8 cellular contexts compared by ENCODE assay signal in the genomic region with DNA sequence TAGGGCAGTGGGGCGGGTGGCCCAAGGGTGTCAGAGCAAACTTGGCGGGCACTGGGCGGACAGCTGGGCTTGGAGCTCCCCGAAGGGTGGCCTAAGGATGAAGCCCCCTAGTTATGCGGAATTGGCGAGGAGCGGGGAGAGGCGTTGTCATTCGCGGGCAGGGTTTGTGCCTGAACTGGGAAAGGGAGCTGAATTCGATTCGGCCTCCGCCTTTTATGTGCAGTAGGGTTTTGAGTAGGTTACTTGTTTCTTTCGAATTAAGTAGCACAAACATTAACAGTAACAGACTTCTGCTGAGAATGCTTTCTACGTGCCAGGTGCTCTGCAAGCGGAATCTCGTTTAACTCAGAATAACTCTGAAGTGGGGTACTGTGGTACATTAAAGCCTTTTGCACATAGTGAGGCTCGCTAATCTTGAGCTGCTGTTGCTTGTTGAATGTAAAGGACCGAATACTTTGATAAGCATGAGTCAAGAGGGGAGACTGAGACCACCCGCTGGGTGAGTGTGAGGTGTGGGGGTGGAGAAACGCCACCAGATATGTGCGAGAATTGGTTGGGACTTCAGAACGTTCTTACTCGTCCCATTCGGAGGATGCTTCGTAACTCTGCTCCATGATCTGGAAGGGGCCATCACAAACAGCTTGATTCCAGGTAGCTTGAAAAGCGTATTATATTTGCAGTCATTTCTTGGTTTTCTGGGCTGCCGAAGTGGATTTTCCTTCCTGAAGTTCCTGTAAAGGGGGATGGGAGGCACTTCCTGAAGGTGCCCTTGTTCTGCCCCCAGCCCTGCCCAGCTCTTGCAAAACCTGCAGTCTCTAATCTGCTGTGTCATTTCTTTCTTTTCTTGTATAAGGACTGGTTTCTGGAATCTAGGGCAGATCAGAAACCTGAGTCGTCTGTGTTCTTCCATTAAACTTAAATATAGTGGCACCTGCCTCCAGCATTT. TPM values are rescaled to one million over a fixed set of nuclear protein-coding genes. Genes with fewer than 3 reads are reported as not detected.
DNase-seq lines count a peak whose midpoint lies in the region; ATAC-seq, FAIRE-seq and TF ChIP-seq lines count a peak whose summit lies in the region.

No MANE protein-coding gene starts in this region.

- peaks cover 28% of the 10 kb centered on the region for H3K79me2 ChIP-seq in HepG2 (ENCODE audit: insufficient read depth, low read length)

- BruUV-seq in HepG2 (replicated peaks; lab: Mats Ljungman, UMichigan), result TSS peak; percentile 79

- H3K9ac ChIP-seq in HepG2 (ENCODE audit: insufficient read depth, low read depth, low read length), result peak overlapping the region; percentile 98

- H3K36me3 ChIP-seq in HepG2 (replicated peaks in 1 of 2; ENCODE audit: control insufficient read depth in 1 of 2, insufficient read depth in 2 of 2, low read length in 2 of 2), result peaks cover 10 to 33% of the 10 kb centered on the region in 2 experiments
- peaks cover 3 to 37% (median 24%) of the 10 kb centered on the region in 3 donors for H3K36me3 ChIP-seq in tibial nerve

- in situ Hi-C loops in HepG2 (cut with HindIII; ENCODE audit: extremely low pct_ligation_motif_present, low pct_unique_long_range_greater_than_20kb), result no loop called here

- POLR2A ChIA-PET in HepG2 (lab: Yijun Ruan, JAX), result interaction anchor here (0.7 to 6.6 kb wide), 27 partner anchors 8 to 652 kb away, joined by 3 to 167 read pairs (median 8); partner anchors contain the start of genes DSN1, NDRG3, RBL1 and SCAND1
- POLR2A ChIA-PET in GM10248 (lab: Yijun Ruan, JAX), result interaction anchor here (0.8 to 2.8 kb wide), 2 partner anchors 12 to 35 kb away, joined by 4 to 24 read pairs; no protein-coding TSS in a partner anchor

- TF ChIP-seq RAD21 in HepG2 (CRISPR knock-in tag; IDR thresholded peaks at IDR 0.05), result no peak

- H3K4me3 ChIP-seq in GM12875 (ENCODE audit: low read depth, low read length), result peak overlapping the region; percentile 81
- H3K4me3 ChIP-seq in HepG2 (replicated peaks in 1 of 3; ENCODE audit: insufficient read depth in 1 of 3, low read depth in 2 of 3, low read length in 3 of 3), result peak overlapping the region; percentile 88 to 98 (median 98)
- H3K4me3 ChIP-seq in tibial nerve, result peak overlapping the region; percentile 70 to 99 (median 78)

- H3K9me3 ChIP-seq in HepG2 (ENCODE audit: low read length) (no peaks in the 10 kb centered on the region), tibial nerve (no peaks in the 10 kb centered on the region)

- peak in 1 of 2 experiments; percentile 75; a peak in 2 of 4 replicates for TF ChIP-seq POLR2A in HepG2 (IDR thresholded peaks at IDR 0.05; ENCODE audit: insufficient read depth in 1 of 2, low read depth in 2 of 2, low read length in 2 of 2)
- no peak for TF ChIP-seq POLR2A in tibial nerve (IDR thresholded peaks at IDR 0.05)

- TF ChIP-seq CTCF in GM12875 (IDR thresholded peaks at IDR 0.05; ENCODE audit: borderline replicate concordance, insufficient read depth, low read depth, low read length), result no peak
- TF ChIP-seq CTCF in HepG2 (CRISPR knock-in tag; IDR thresholded peaks at IDR 0.05), result no peak
- TF ChIP-seq CTCF in tibial nerve (IDR thresholded peaks at IDR 0.05), result no peak
- TF ChIP-seq CTCF in GM10248 (IDR thresholded peaks at IDR 0.05; ENCODE audit: control extremely low read depth, extremely low read depth, low read depth, missing control alignments), result no peak

- H3K4me1 ChIP-seq in HepG2 (ENCODE audit: insufficient read depth, low read length) (peaks cover 27% of the 10 kb centered on the region), tibial nerve (peaks cover 0 to 26% (median 9%) of the 10 kb centered on the region in 4 donors)

- TF ChIP-seq EP300 in HepG2 (IDR thresholded peaks at IDR 0.05; ENCODE audit: low read depth in 2 of 2, low read length in 2 of 2) (peak in 1 of 2 experiments; percentile 75; a peak in 2 of 4 replicates), HepG2 (CRISPR knock-in tag; IDR thresholded peaks at IDR 0.05; ENCODE audit: borderline replicate concordance) (no peak; the same call in 1 of the 2 replicates), tibial nerve (IDR thresholded peaks at IDR 0.05) (no peak)

- FAIRE-seq in HepG2 (lab: Jason Lieb, UNC), result peak; percentile 57

- H2AFZ ChIP-seq in HepG2 (ENCODE audit: low read length), result no peak overlapping the region

- ATAC-seq in HepG2 (peak; percentile 6; the same call in 1 of the 3 replicates), HG02642 (IDR thresholded peaks at IDR 0.05; ENCODE audit: poor library complexity, unreplicated experiment) (no peak)

- H4K20me1 ChIP-seq in HepG2 (ENCODE audit: insufficient read depth, low read length), result no peaks in the 10 kb centered on the region

- WGBS in HepG2 (ENCODE audit: low lambda C conversion rate), result 1% methylated on average over 28 of the region's 29 CpGs
- WGBS in tibial nerve, 2 donors, result 2 to 5% methylated on average over 29 of the region's 29 CpGs

- peak overlapping the region; percentile 82 for H3K4me2 ChIP-seq in HepG2 (ENCODE audit: low read depth, low read length)

- intact Hi-C loops in HepG2 (cut with micrococcal nuclease; ENCODE audit: unreplicated experiment), result no loop called here

- peak overlapping the region; percentile 81 for H3K27ac ChIP-seq in HepG2 (ENCODE audit: extremely low read length, insufficient read depth, low read length)
- peak overlapping the region; percentile 14 to 92 (median 84) for H3K27ac ChIP-seq in tibial nerve

- CTCF ChIA-PET in HepG2 (lab: Yijun Ruan, JAX; ENCODE audit: low intra/inter-chr PET ratio, low total read pairs) (interaction anchor here (1.3 to 1.8 kb wide), 4 partner anchors 14 to 100 kb away, joined by 5 to 15 read pairs (median 7); no protein-coding TSS in a partner anchor), GM10248 (lab: Yijun Ruan, JAX) (interaction anchor here (0.8 to 4.5 kb wide), 29 partner anchors 8 to 312 kb away, joined by 3 to 62 read pairs (median 5); partner anchors contain the start of genes DSN1, SLA2 and TGIF2)

- DNase-seq in NCI-H226 (peak; percentile 47), astrocyte of the hippocampus (ENCODE audit: low read depth, low spot score) (peak; percentile 20), HepG2 (ENCODE audit: low spot score) (peak; percentile 88), tibial nerve (ENCODE audit: low spot score in 2 of 2) (no peak), GM10248 (ENCODE audit: extremely low spot score) (no peak), cerebellum (ENCODE audit: low spot score) (no peak)

- H3K27me3 ChIP-seq in HepG2 (ENCODE audit: control insufficient read depth in 1 of 2, insufficient read depth in 2 of 2, low read length in 2 of 2), result no peaks in the 10 kb centered on the region; a peak in 1 of 5 replicates
- H3K27me3 ChIP-seq in tibial nerve, result no peaks in the 10 kb centered on the region

RNA-seq across cellular contexts. Expression of gene RAB5IF, which starts 0.9 kb away (rescaled TPM):
- total RNA-seq in HepG2 (2016; rRNA removed; fragmentation: Illumina TruSeq; extraction: Trizol), result 292 and 305 TPM in 2 replicates
- 190 and 258 TPM in 2 replicates for total RNA-seq in HepG2 (2016; cell fraction: cytosol; rRNA removed; fragmentation: Illumina TruSeq; extraction: Trizol; ENCODE audit: low read depth)
- total RNA-seq in HepG2 (2016; cell fraction: insoluble cytoplasmic fraction; rRNA removed; fragmentation: Illumina TruSeq; extraction: Trizol), result 267 and 306 TPM in 2 replicates
- total RNA-seq in HepG2 (2016; cell fraction: membrane; rRNA removed; fragmentation: Illumina TruSeq; extraction: Trizol), result 365 and 437 TPM in 2 replicates
- 223 and 239 TPM in 2 replicates for total RNA-seq in HepG2 (2016; cell fraction: nucleus; rRNA removed; fragmentation: Illumina TruSeq; extraction: Trizol)
- 218 and 261 TPM in 2 replicates for polyA plus RNA-seq in HepG2 (2011; rRNA removed)
- polyA plus RNA-seq in HepG2 (2011; cell fraction: cytosol; rRNA removed), result 176 and 232 TPM in 2 replicates
- polyA plus RNA-seq in HepG2 (2011; cell fraction: nucleus; rRNA removed), result 176 and 181 TPM in 2 replicates
- 118 and 180 TPM in 2 replicates for polyA plus RNA-seq in HepG2 (2012)
- 222 and 320 TPM in 2 replicates for polyA plus RNA-seq in HepG2 (2016; cell fraction: cytosol; fragmentation: Illumina TruSeq; extraction: Trizol; ENCODE audit: low read depth)
- polyA plus RNA-seq in HepG2 (2016; cell fraction: insoluble cytoplasmic fraction; fragmentation: Illumina TruSeq; extraction: Trizol; ENCODE audit: low read depth), result 310 and 340 TPM in 2 replicates
- polyA plus RNA-seq in HepG2 (2016; cell fraction: membrane; fragmentation: Illumina TruSeq; extraction: Trizol; ENCODE audit: low read depth), result 323 and 387 TPM in 2 replicates
- 436 and 461 TPM in 2 replicates for polyA plus RNA-seq in HepG2 (2016; cell fraction: nucleus; fragmentation: Illumina TruSeq; extraction: Trizol; ENCODE audit: insufficient read depth, low read depth)
- polyA minus RNA-seq in HepG2 (2011; rRNA and poly(A)+ RNA removed; ENCODE audit: low replicate concordance), result 97.1 and 193 TPM in 2 replicates
- polyA minus RNA-seq in HepG2 (2011; cell fraction: cytosol; rRNA and poly(A)+ RNA removed), result 56.5 and 59.2 TPM in 2 replicates
- 46.6 and 50.2 TPM in 2 replicates for polyA minus RNA-seq in HepG2 (2011; cell fraction: nucleus; rRNA and poly(A)+ RNA removed)
- 10 to 100 TPM; 44.6 to 62.7 (median 53.3) TPM for total RNA-seq in tibial nerve
- total RNA-seq in cerebellum, result 21.7 TPM

RNA-seq across cellular contexts. Expression of gene TGIF2, which starts 33.0 kb away (rescaled TPM):
- 53.9 and 60.3 TPM in 2 replicates for total RNA-seq in HepG2 (2016; rRNA removed; fragmentation: Illumina TruSeq; extraction: Trizol)
- total RNA-seq in HepG2 (2016; cell fraction: cytosol; rRNA removed; fragmentation: Illumina TruSeq; extraction: Trizol; ENCODE audit: low read depth), result 14.9 and 16.3 TPM in 2 replicates
- total RNA-seq in HepG2 (2016; cell fraction: insoluble cytoplasmic fraction; rRNA removed; fragmentation: Illumina TruSeq; extraction: Trizol), result 49.1 and 52.3 TPM in 2 replicates
- 65.6 and 66.2 TPM in 2 replicates for total RNA-seq in HepG2 (2016; cell fraction: membrane; rRNA removed; fragmentation: Illumina TruSeq; extraction: Trizol)
- total RNA-seq in HepG2 (2016; cell fraction: nucleus; rRNA removed; fragmentation: Illumina TruSeq; extraction: Trizol), result 24.2 and 31.3 TPM in 2 replicates
- 41.3 and 49.9 TPM in 2 replicates for polyA plus RNA-seq in HepG2 (2011; rRNA removed)
- polyA plus RNA-seq in HepG2 (2011; cell fraction: cytosol; rRNA removed), result 46.3 and 49.3 TPM in 2 replicates
- polyA plus RNA-seq in HepG2 (2011; cell fraction: nucleus; rRNA removed), result 32.5 and 35.0 TPM in 2 replicates
- 23.6 and 28.9 TPM in 2 replicates for polyA plus RNA-seq in HepG2 (2012)
- polyA plus RNA-seq in HepG2 (2016; cell fraction: cytosol; fragmentation: Illumina TruSeq; extraction: Trizol; ENCODE audit: low read depth), result 12.4 and 13.0 TPM in 2 replicates
- polyA plus RNA-seq in HepG2 (2016; cell fraction: insoluble cytoplasmic fraction; fragmentation: Illumina TruSeq; extraction: Trizol; ENCODE audit: low read depth), result 49.9 and 59.5 TPM in 2 replicates
- 44.7 and 47.8 TPM in 2 replicates for polyA plus RNA-seq in HepG2 (2016; cell fraction: membrane; fragmentation: Illumina TruSeq; extraction: Trizol; ENCODE audit: low read depth)
- polyA plus RNA-seq in HepG2 (2016; cell fraction: nucleus; fragmentation: Illumina TruSeq; extraction: Trizol; ENCODE audit: insufficient read depth, low read depth), result 38.6 and 40.7 TPM in 2 replicates
- 14.1 and 93.1 TPM in 2 replicates for polyA minus RNA-seq in HepG2 (2011; rRNA and poly(A)+ RNA removed; ENCODE audit: low replicate concordance)
- polyA minus RNA-seq in HepG2 (2011; cell fraction: cytosol; rRNA and poly(A)+ RNA removed), result 38.7 and 42.5 TPM in 2 replicates
- polyA minus RNA-seq in HepG2 (2011; cell fraction: nucleus; rRNA and poly(A)+ RNA removed), result 19.2 and 22.9 TPM in 2 replicates
- 10 to 100 TPM; 13.2 to 27.7 (median 19.6) TPM for total RNA-seq in tibial nerve
- 14.2 TPM for total RNA-seq in cerebellum

RNA-seq across cellular contexts. Expression of gene SLA2, which starts 39.6 kb away (rescaled TPM):
- total RNA-seq in HepG2 (2016; rRNA removed; fragmentation: Illumina TruSeq; extraction: Trizol), result 1.6 and 1.8 TPM in 2 replicates
- 0.20 and 0.71 TPM in 2 replicates for total RNA-seq in HepG2 (2016; cell fraction: cytosol; rRNA removed; fragmentation: Illumina TruSeq; extraction: Trizol; ENCODE audit: low read depth)
- 1.7 and 2.2 TPM in 2 replicates for total RNA-seq in HepG2 (2016; cell fraction: insoluble cytoplasmic fraction; rRNA removed; fragmentation: Illumina TruSeq; extraction: Trizol)
- 1.8 TPM in 2 replicates for total RNA-seq in HepG2 (2016; cell fraction: membrane; rRNA removed; fragmentation: Illumina TruSeq; extraction: Trizol)
- total RNA-seq in HepG2 (2016; cell fraction: nucleus; rRNA removed; fragmentation: Illumina TruSeq; extraction: Trizol), result 0.94 and 1.2 TPM in 2 replicates
- polyA plus RNA-seq in HepG2 (2011; rRNA removed), result 3.6 and 4.5 TPM in 2 replicates
- 4.4 and 4.5 TPM in 2 replicates for polyA plus RNA-seq in HepG2 (2011; cell fraction: cytosol; rRNA removed)
- polyA plus RNA-seq in HepG2 (2011; cell fraction: nucleus; rRNA removed), result 2.9 and 3.0 TPM in 2 replicates
- polyA plus RNA-seq in HepG2 (2012), result 1.2 and 2.0 TPM in 2 replicates
- polyA plus RNA-seq in HepG2 (2016; cell fraction: cytosol; fragmentation: Illumina TruSeq; extraction: Trizol; ENCODE audit: low read depth), result 0.62 and 0.83 TPM in 2 replicates
- polyA plus RNA-seq in HepG2 (2016; cell fraction: insoluble cytoplasmic fraction; fragmentation: Illumina TruSeq; extraction: Trizol; ENCODE audit: low read depth), result 2.6 TPM in 2 replicates
- polyA plus RNA-seq in HepG2 (2016; cell fraction: membrane; fragmentation: Illumina TruSeq; extraction: Trizol; ENCODE audit: low read depth), result 1.6 TPM in 2 replicates
- polyA plus RNA-seq in HepG2 (2016; cell fraction: nucleus; fragmentation: Illumina TruSeq; extraction: Trizol; ENCODE audit: insufficient read depth, low read depth), result 2.1 TPM in 2 replicates
- 0.09 and 3.5 TPM in 2 replicates for polyA minus RNA-seq in HepG2 (2011; rRNA and poly(A)+ RNA removed; ENCODE audit: low replicate concordance)
- polyA minus RNA-seq in HepG2 (2011; cell fraction: cytosol; rRNA and poly(A)+ RNA removed), result 1.5 and 1.6 TPM in 2 replicates
- 1.2 and 1.3 TPM in 2 replicates for polyA minus RNA-seq in HepG2 (2011; cell fraction: nucleus; rRNA and poly(A)+ RNA removed)
- under 1 TPM in 3 of 4 donors, not detected in 1; 0.20 to 0.30 (median 0.21) TPM for total RNA-seq in tibial nerve
- 0.09 TPM for total RNA-seq in cerebellum

Comparison
In these comparisons a context has a peak if more than half of its experiments do, and no peak if none do; other contexts are left out.
1. DNase-seq: peak in NCI-H226 (single experiment), astrocyte of the hippocampus (single experiment) and HepG2 (single experiment); none in tibial nerve (0 of 2), GM10248 (single experiment) and cerebellum (single experiment).
2. Peak in every context shown above with its lines, with median percentiles within 50 percentile points of each other: H3K4me3 ChIP-seq.